ENCODE assay signal across 9 cellular contexts in the genomic region with DNA sequence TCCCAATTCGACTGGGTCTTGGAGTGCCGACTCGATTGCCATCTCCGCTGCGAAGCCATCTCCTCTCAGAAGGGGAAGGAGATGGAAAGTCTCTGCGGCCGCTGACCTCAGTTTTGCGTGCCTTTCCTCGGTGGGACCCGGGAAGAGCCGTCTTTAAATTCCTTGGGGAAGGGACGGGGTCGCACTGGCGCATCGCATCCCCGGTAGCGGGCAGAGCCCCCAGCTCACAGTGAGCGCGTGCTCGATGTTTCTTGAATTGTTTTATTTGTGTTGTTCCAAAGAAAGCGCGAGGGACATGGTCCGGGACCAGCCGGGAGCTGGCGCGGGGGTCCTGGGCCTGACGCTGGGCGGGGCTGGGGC. TPM values are rescaled to one million over a fixed set of nuclear protein-coding genes. Genes with fewer than 3 reads are reported as not detected.
DNase-seq lines count a peak whose midpoint lies in the region; ATAC-seq and TF ChIP-seq lines count a peak whose summit lies in the region.
"Had no signal": no experiment of that assay in that cellular context is flagged by ENCODE, and none has a peak within 500 bp of the region (broad histone marks: within the 10 kb centered on the region; RNA-seq: fewer than 3 reads in every experiment).

No MANE protein-coding gene starts in this region.

- H3K36me3 Mint-ChIP-seq in naive thymus-derived CD8-positive, alpha-beta T cell = no peaks in the 10 kb centered on the region

- H3K27ac ChIP-seq in heart right ventricle (no peak overlapping the region), upper lobe of left lung (no peak overlapping the region)
- H3K27ac ChIP-seq: HL-60 had no signal

- H3K4me3 Mint-ChIP-seq in naive thymus-derived CD8-positive, alpha-beta T cell = peak overlapping the region in 6 of 10 donors; percentile 25 to 50 (median 34)

- H3K4me1 ChIP-seq in heart right ventricle (peaks cover 0 to 11% (median 7%) of the 10 kb centered on the region in 9 donors), upper lobe of left lung (peaks cover 6 to 15% (median 7%) of the 10 kb centered on the region in 4 donors)

- TF ChIP-seq CTCF in heart right ventricle (IDR thresholded peaks at IDR 0.05) = no peak
- no peak for TF ChIP-seq CTCF in astrocyte of the spinal cord (IDR thresholded peaks at IDR 0.05; ENCODE audit: low read depth, low read length)
- TF ChIP-seq CTCF in upper lobe of left lung (IDR thresholded peaks at IDR 0.05) = no peak

- POLR2A ChIA-PET in naive thymus-derived CD8-positive, alpha-beta T cell (lab: Charles Lee) = no interaction called here

- peaks cover 0 to 10% (median 6%) of the 10 kb centered on the region in 4 donors for H3K4me1 Mint-ChIP-seq in naive thymus-derived CD8-positive, alpha-beta T cell

- in situ Hi-C loops in astrocyte of the spinal cord (cut with HindIII; ENCODE audit: low sequenced_read_pairs) = no loop called here

- no peaks in the 10 kb centered on the region for H3K9me3 Mint-ChIP-seq in naive thymus-derived CD8-positive, alpha-beta T cell

- intact Hi-C loops in heart right ventricle (cut with DNase I) (no loop called here), cardiac septum (cut with DNase I) (no loop called here)

- peaks cover 14 to 32% (median 27%) of the 10 kb centered on the region in 5 donors for H3K27me3 Mint-ChIP-seq in naive thymus-derived CD8-positive, alpha-beta T cell

- H3K9me3 ChIP-seq in heart right ventricle = no peaks in the 10 kb centered on the region
- no peaks in the 10 kb centered on the region for H3K9me3 ChIP-seq in upper lobe of left lung

- no peak for DNase-seq in heart right ventricle
- DNase-seq in cardiac septum (ENCODE audit: low spot score) = no peak
- no peak for DNase-seq in astrocyte of the spinal cord (ENCODE audit: low read depth, low spot score)
- no peak for DNase-seq in naive thymus-derived CD8-positive, alpha-beta T cell
- DNase-seq in upper lobe of left lung = no peak
- no peak for DNase-seq in Kasumi-1 (lab: John Stamatoyannopoulos, UW)
- no peak for DNase-seq in C1 segment of cervical spinal cord (lab: John Stamatoyannopoulos, UW)

- H3K4me3 ChIP-seq in heart right ventricle (peak overlapping the region in 9 of 10 donors; percentile 51 to 66 (median 58)), astrocyte of the spinal cord (ENCODE audit: low read depth, low read length) (peak overlapping the region; percentile 69), upper lobe of left lung (peak overlapping the region in 3 of 4 donors; percentile 39 to 51 (median 49))

- 11 to 16% methylated on average over 26 to 28 of the region's 28 CpGs for WGBS in heart right ventricle, 2 donors
- 18 to 36% methylated on average over 10 to 25 of the region's 28 CpGs for WGBS in upper lobe of left lung, 2 donors

- H3K27ac Mint-ChIP-seq in naive thymus-derived CD8-positive, alpha-beta T cell = no peak overlapping the region

- no peaks in the 10 kb centered on the region for H3K36me3 ChIP-seq in heart right ventricle
- no peaks in the 10 kb centered on the region for H3K36me3 ChIP-seq in upper lobe of left lung

- H3K27me3 ChIP-seq in heart right ventricle (peaks cover 0 to 48% (median 23%) of the 10 kb centered on the region in 7 donors), upper lobe of left lung (peaks cover 0 to 13% (median 5%) of the 10 kb centered on the region in 4 donors)

- no peak for TF ChIP-seq POLR2A in upper lobe of left lung (IDR thresholded peaks at IDR 0.05)

- TF ChIP-seq EP300 in upper lobe of left lung (IDR thresholded peaks at IDR 0.05) = no peak

- ATAC-seq in heart right ventricle (no peak), upper lobe of left lung (ENCODE audit: low FRiP score in 2 of 2) (no peak), GM19328 (IDR thresholded peaks at IDR 0.05; ENCODE audit: unreplicated experiment) (no peak)
- no peak for ATAC-seq in naive thymus-derived CD8-positive, alpha-beta T cell

RNA-seq across cellular contexts. Expression of a gene that starts 0.3 kb away (rescaled TPM):
- total RNA-seq in heart right ventricle (10 to 100 TPM in 7 of 10 donors, 1 to 10 TPM in 3; 7.8 to 22.5 (median 14.0) TPM), cardiac septum (20.1 TPM), upper lobe of left lung (10 to 100 TPM in 2 of 6 donors, 1 to 10 TPM in 4; 5.6 to 25.1 (median 7.7) TPM)
- polyA plus RNA-seq in heart right ventricle = 1 to 10 TPM; 4.3 to 7.5 TPM
- 1 to 10 TPM; 6.7 to 8.3 TPM for total RNA-seq in naive thymus-derived CD8-positive, alpha-beta T cell
- 1 to 10 TPM in 1 of 3 donors, under 1 TPM in 2; 0.09 to 1.3 (median 0.53) TPM for polyA plus RNA-seq in naive thymus-derived CD8-positive, alpha-beta T cell
